ENCODE assay signal across 16 cellular contexts in genomic region chr5:65967288-65968066, GRCh38. TPM values are rescaled to one million over a fixed set of nuclear protein-coding genes. Genes with fewer than 3 reads are reported as not detected.
A peak's percentile ranks its signal among the peaks of the same experiment; 100 is the strongest.
DNase-seq lines count a peak whose midpoint lies in the region; ATAC-seq and TF ChIP-seq lines count a peak whose summit lies in the region.
"Had no signal": no experiment of that assay in that cellular context is flagged by ENCODE, and none has a peak within 500 bp of the region (broad histone marks: within the 10 kb centered on the region; RNA-seq: fewer than 3 reads in every experiment).

No MANE protein-coding gene starts in this region.

- H3K9me3 ChIP-seq in HEK293 (ENCODE audit: control insufficient read depth, insufficient read depth, low read depth, low read length): no peaks in the 10 kb centered on the region
- H3K9me3 ChIP-seq: SJSA1 had no signal

- H3K27ac Mint-ChIP-seq in activated naive CD4-positive, alpha-beta T cell treated with anti-CD3 and anti-CD28 coated beads, Interleukin-2, amount 50 U/mL, for 72 hours: peak overlapping the region in 1 of 2 donors; percentile 73
- peak overlapping the region; percentile 26 to 41 for H3K27ac Mint-ChIP-seq in effector memory CD8-positive, alpha-beta T cell
- peak overlapping the region in 1 of 2 donors; percentile 29 for H3K27ac Mint-ChIP-seq in natural killer cell treated with Interleukin-12 subunit alpha and Interleukin-12 subunit beta and Interleukin-15 and Interleukin-18, amount 100 ng/mL, for 72 hours
- H3K27ac Mint-ChIP-seq: IgD-negative memory B cell had no signal

- no peaks in the 10 kb centered on the region for H3K36me3 ChIP-seq in HEK293 (ENCODE audit: control insufficient read depth in 2 of 2, insufficient read depth in 1 of 2, low read length in 2 of 2)

- peaks cover 42 to 61% of the 10 kb centered on the region in 2 donors for H3K4me1 Mint-ChIP-seq in effector memory CD8-positive, alpha-beta T cell (ENCODE audit: low read depth in 2 of 2)
- peaks cover 55 to 58% of the 10 kb centered on the region in 2 donors for H3K4me1 Mint-ChIP-seq in natural killer cell treated with Interleukin-12 subunit alpha and Interleukin-12 subunit beta and Interleukin-15 and Interleukin-18, amount 100 ng/mL, for 72 hours (ENCODE audit: low read depth in 2 of 2)

- TF ChIP-seq CTCF in HEK293 (tag by site-specific recombination; IDR thresholded peaks at IDR 0.05): no peak

- peak overlapping the region; percentile 18 to 27 for H3K4me3 Mint-ChIP-seq in effector memory CD8-positive, alpha-beta T cell
- peak overlapping the region; percentile 2 for H3K4me3 Mint-ChIP-seq in natural killer cell treated with Interleukin-12 subunit alpha and Interleukin-12 subunit beta and Interleukin-15 and Interleukin-18, amount 100 ng/mL, for 72 hours

- no peak for DNase-seq in activated naive CD4-positive, alpha-beta T cell treated with anti-CD3 and anti-CD28 coated beads, Interleukin-2, amount 50 U/mL, for 72 hours (ENCODE audit: low spot score in 2 of 2)
- DNase-seq in activated naive CD4-positive, alpha-beta T cell (lab: John Stamatoyannopoulos, UW): no peak
- no peak for DNase-seq in effector memory CD8-positive, alpha-beta T cell
- no peak for DNase-seq in natural killer cell treated with Interleukin-12 subunit alpha and Interleukin-12 subunit beta and Interleukin-15 and Interleukin-18, amount 100 ng/mL, for 72 hours (ENCODE audit: low spot score)
- no peak for DNase-seq in DMS53 treated with DMSO at 0.1 percent for 48 hours (lab: John Stamatoyannopoulos, UW; ENCODE audit: unreplicated experiment)
- DNase-seq: activated CD4-positive, alpha-beta T cell treated with anti-CD3 and anti-CD28 coated beads for 4 hours; amniotic stem cell; cerebellar nuclear complex; NCI-H1930; NCI-H510A; stimulated activated CD4-positive, alpha-beta T cell treated with anti-CD3 and anti-CD28 coated beads, Interleukin-2, amount 100 ng/mL, for 24 hours had no signal

- CTCF ChIA-PET in HEK293 (lab: Yijun Ruan, JAX): interaction anchor here (0.5 to 0.6 kb wide), 3 partner anchors 130 to 508 kb away, joined by 3 read pairs; no protein-coding TSS in a partner anchor

- H3K27me3 Mint-ChIP-seq in effector memory CD8-positive, alpha-beta T cell: no peaks in the 10 kb centered on the region
- H3K27me3 Mint-ChIP-seq in natural killer cell treated with Interleukin-12 subunit alpha and Interleukin-12 subunit beta and Interleukin-15 and Interleukin-18, amount 100 ng/mL, for 72 hours: no peaks in the 10 kb centered on the region
- H3K27me3 Mint-ChIP-seq: IgD-negative memory B cell had no signal

- H3K9me3 Mint-ChIP-seq in activated naive CD4-positive, alpha-beta T cell treated with anti-CD3 and anti-CD28 coated beads, Interleukin-2, amount 50 U/mL, for 72 hours: no peaks in the 10 kb centered on the region
- H3K9me3 Mint-ChIP-seq in effector memory CD8-positive, alpha-beta T cell: no peaks in the 10 kb centered on the region
- H3K9me3 Mint-ChIP-seq in natural killer cell treated with Interleukin-12 subunit alpha and Interleukin-12 subunit beta and Interleukin-15 and Interleukin-18, amount 100 ng/mL, for 72 hours: no peaks in the 10 kb centered on the region

- no peak overlapping the region for H3K27ac ChIP-seq in HEK293 (ENCODE audit: extremely low read depth, low read depth, low read length)
- H3K27ac ChIP-seq: SJSA1 had no signal

- no peak overlapping the region for H3K4me3 ChIP-seq in HEK293 (ENCODE audit: low read depth, low read length)
- H3K4me3 ChIP-seq: SJSA1 had no signal

- peaks cover 0 to 6% of the 10 kb centered on the region in 2 donors for H3K36me3 Mint-ChIP-seq in activated naive CD4-positive, alpha-beta T cell treated with anti-CD3 and anti-CD28 coated beads, Interleukin-2, amount 50 U/mL, for 72 hours
- H3K36me3 Mint-ChIP-seq in effector memory CD8-positive, alpha-beta T cell (ENCODE audit: insufficient read depth): peaks cover 16% of the 10 kb centered on the region
- no peaks in the 10 kb centered on the region for H3K36me3 Mint-ChIP-seq in natural killer cell treated with Interleukin-12 subunit alpha and Interleukin-12 subunit beta and Interleukin-15 and Interleukin-18, amount 100 ng/mL, for 72 hours

- POLR2A ChIA-PET in HEK293 (lab: Yijun Ruan, JAX): interaction anchor here (0.6 kb wide), 1 partner anchor 40 kb away, joined by 4 read pairs; no protein-coding TSS in a partner anchor

- H3K4me1 ChIP-seq in HEK293 (ENCODE audit: control insufficient read depth, insufficient read depth, low read length): peaks cover 18% of the 10 kb centered on the region

- ATAC-seq in activated naive CD4-positive, alpha-beta T cell treated with anti-CD3 and anti-CD28 coated beads, Interleukin-2, amount 50 U/mL, for 72 hours: peak; percentile 36 to 44
- ATAC-seq in effector memory CD8-positive, alpha-beta T cell (replicated peaks): no peak
- no peak for ATAC-seq in natural killer cell treated with Interleukin-12 subunit alpha and Interleukin-12 subunit beta and Interleukin-15 and Interleukin-18, amount 100 ng/mL, for 72 hours
- ATAC-seq in GM21619 (IDR thresholded peaks at IDR 0.05; ENCODE audit: unreplicated experiment) (no peak), GM18867 (IDR thresholded peaks at IDR 0.05; ENCODE audit: unreplicated experiment) (no peak)

TF ChIP-seq in HEK293, 187 proteins besides CTCF, POLR2A, EP300 and RAD21:
- TF ChIP-seq PRDM10 (tag by site-specific recombination; IDR thresholded peaks at IDR 0.05) (peak; percentile 70), ZNF248 (tag by site-specific recombination; IDR thresholded peaks at IDR 0.05) (no peak), ZBTB20 (tag by site-specific recombination; IDR thresholded peaks at IDR 0.05) (no peak), ZNF561 (tag by site-specific recombination; IDR thresholded peaks at IDR 0.05; ENCODE audit: borderline replicate concordance) (no peak), ZNF155 (tag by site-specific recombination; IDR thresholded peaks at IDR 0.05) (no peak), ZNF391 (tag by site-specific recombination; IDR thresholded peaks at IDR 0.05; ENCODE audit: borderline replicate concordance, low read depth) (no peak), ZNF624 (tag by site-specific recombination; IDR thresholded peaks at IDR 0.05) (no peak)
- TF ChIP-seq, protein P1, sequence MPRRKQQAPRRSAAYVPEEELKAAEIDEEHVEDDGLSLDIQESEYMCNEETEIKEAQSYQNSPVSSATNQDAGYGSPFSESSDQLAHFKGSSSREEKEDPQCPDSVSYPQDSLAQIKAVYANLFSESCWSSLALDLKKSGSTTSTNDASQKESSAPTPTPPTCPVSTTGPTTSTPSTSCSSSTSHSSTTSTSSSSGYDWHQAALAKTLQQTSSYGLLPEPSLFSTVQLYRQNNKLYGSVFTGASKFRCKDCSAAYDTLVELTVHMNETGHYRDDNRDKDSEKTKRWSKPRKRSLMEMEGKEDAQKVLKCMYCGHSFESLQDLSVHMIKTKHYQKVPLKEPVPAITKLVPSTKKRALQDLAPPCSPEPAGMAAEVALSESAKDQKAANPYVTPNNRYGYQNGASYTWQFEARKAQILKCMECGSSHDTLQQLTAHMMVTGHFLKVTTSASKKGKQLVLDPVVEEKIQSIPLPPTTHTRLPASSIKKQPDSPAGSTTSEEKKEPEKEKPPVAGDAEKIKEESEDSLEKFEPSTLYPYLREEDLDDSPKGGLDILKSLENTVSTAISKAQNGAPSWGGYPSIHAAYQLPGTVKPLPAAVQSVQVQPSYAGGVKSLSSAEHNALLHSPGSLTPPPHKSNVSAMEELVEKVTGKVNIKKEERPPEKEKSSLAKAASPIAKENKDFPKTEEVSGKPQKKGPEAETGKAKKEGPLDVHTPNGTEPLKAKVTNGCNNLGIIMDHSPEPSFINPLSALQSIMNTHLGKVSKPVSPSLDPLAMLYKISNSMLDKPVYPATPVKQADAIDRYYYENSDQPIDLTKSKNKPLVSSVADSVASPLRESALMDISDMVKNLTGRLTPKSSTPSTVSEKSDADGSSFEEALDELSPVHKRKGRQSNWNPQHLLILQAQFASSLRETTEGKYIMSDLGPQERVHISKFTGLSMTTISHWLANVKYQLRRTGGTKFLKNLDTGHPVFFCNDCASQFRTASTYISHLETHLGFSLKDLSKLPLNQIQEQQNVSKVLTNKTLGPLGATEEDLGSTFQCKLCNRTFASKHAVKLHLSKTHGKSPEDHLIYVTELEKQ (tag by site-specific recombination; IDR thresholded peaks at IDR 0.05; ENCODE audit: borderline replicate concordance): no peak

RNA-seq across cellular contexts. Expression of gene ERBIN, which starts 41.1 kb away (rescaled TPM):
- total RNA-seq in activated naive CD4-positive, alpha-beta T cell treated with anti-CD3 and anti-CD28 coated beads, Interleukin-2, amount 50 U/mL, for 72 hours: 10 to 100 TPM; 46.1 to 55.2 TPM
- 10 to 100 TPM; 53.4 to 61.2 TPM for total RNA-seq in natural killer cell treated with Interleukin-12 subunit alpha and Interleukin-12 subunit beta and Interleukin-15 and Interleukin-18, amount 100 ng/mL, for 72 hours

Comparison
In these comparisons a context has a peak if more than half of its experiments do, and no peak if none do; other contexts are left out.
1. ATAC-seq: peak in activated naive CD4-positive, alpha-beta T cell treated with anti-CD3 and anti-CD28 coated beads, Interleukin-2, amount 50 U/mL, for 72 hours (2 of 2); none in effector memory CD8-positive, alpha-beta T cell (single experiment), natural killer cell treated with Interleukin-12 subunit alpha and Interleukin-12 subunit beta and Interleukin-15 and Interleukin-18, amount 100 ng/mL, for 72 hours (0 of 2), GM21619 (single experiment) and GM18867 (single experiment).